ENCODE assay signal across 11 cellular contexts in the genomic region with DNA sequence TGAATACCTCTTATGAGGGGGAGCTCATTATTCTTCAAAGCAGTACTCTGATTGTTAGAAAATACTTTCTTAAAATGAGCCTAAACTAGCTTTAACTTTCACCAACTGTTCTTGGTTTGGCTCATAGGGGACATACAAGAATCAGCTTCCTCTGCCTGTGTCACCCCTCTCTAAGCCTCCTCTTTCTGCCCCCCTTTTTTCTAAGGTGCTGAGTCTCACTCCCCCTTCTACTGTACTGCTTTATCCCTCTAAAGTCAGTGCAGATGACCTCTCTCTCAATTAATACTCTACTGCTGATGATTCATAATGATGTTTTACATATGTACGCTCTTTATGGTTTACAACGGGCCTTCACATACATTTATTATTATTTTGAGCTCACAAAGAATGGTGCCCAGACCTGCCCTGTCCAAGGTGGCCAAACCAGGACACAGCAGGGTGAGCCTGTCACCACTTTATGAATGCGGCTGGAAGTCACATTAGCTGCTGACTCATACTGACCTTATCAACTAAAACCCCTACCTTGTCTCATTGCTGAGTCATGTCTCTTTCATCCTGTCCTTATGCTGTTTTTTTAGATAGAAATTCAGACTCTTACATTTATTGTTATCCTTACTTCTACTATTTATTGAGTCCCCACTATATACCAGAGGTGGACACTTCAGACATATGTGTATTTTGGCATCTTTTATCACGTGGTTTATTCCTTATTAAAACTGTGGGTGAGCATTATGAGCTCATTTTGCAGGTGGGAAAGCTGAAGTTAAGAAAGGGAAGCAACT.
DNase-seq lines count a peak whose midpoint lies in the region; ATAC-seq, FAIRE-seq and TF ChIP-seq lines count a peak whose summit lies in the region.
"Had no signal": no experiment of that assay in that cellular context is flagged by ENCODE, and none has a peak within 500 bp of the region (broad histone marks: within the 10 kb centered on the region; RNA-seq: fewer than 3 reads in every experiment).

No MANE protein-coding gene starts in this region.

- H3K36me3 ChIP-seq in heart left ventricle (no peaks in the 10 kb centered on the region), left ventricle myocardium inferior (no peaks in the 10 kb centered on the region), bronchial epithelial cell (ENCODE audit: control insufficient read depth, insufficient read depth, low read length) (no peaks in the 10 kb centered on the region)
- H3K36me3 ChIP-seq: gastrocnemius medialis had no signal

- WGBS in heart left ventricle, 4 donors = 31 to 59% (median 48%) methylated on average over 4 of the region's 4 CpGs

- H3K9me3 ChIP-seq in heart left ventricle (no peaks in the 10 kb centered on the region), left ventricle myocardium inferior (replicated peaks) (peaks cover 3% of the 10 kb centered on the region)
- H3K9me3 ChIP-seq: gastrocnemius medialis, psoas muscle had no signal

- no peaks in the 10 kb centered on the region for H3K9me3 Mint-ChIP-seq in stimulated activated effector memory CD8-positive, alpha-beta T cell treated with anti-CD3 and anti-CD28 coated beads, Interleukin-12 subunit alpha, Interleukin-12 subunit beta, amount 100 ng/mL, for 72 hours

- H3K4me3 ChIP-seq in heart left ventricle (no peak overlapping the region), left ventricle myocardium inferior (no peak overlapping the region), bronchial epithelial cell (ENCODE audit: low read depth, low read length) (no peak overlapping the region)
- H3K4me3 ChIP-seq: gastrocnemius medialis, psoas muscle had no signal

- intact Hi-C loops in heart left ventricle (cut with DNase I) (no loop called here), left ventricle myocardium inferior (cut with micrococcal nuclease) (no loop called here)

- H3K27ac Mint-ChIP-seq in stimulated activated effector memory CD8-positive, alpha-beta T cell treated with anti-CD3 and anti-CD28 coated beads, Interleukin-12 subunit alpha, Interleukin-12 subunit beta, amount 100 ng/mL, for 72 hours = peak overlapping the region; percentile 11

- no peak overlapping the region for H3K4me3 Mint-ChIP-seq in stimulated activated effector memory CD8-positive, alpha-beta T cell treated with anti-CD3 and anti-CD28 coated beads, Interleukin-12 subunit alpha, Interleukin-12 subunit beta, amount 100 ng/mL, for 72 hours

- no peak for FAIRE-seq in bronchial epithelial cell (lab: Jason Lieb, UNC)

- H3K27me3 ChIP-seq in heart left ventricle (peaks cover 0 to 8% (median 0%) of the 10 kb centered on the region in 9 donors), left ventricle myocardium inferior (ENCODE audit: low read depth) (peaks cover 22% of the 10 kb centered on the region), bronchial epithelial cell (ENCODE audit: control insufficient read depth, insufficient read depth, low read length) (no peaks in the 10 kb centered on the region)

- DNase-seq in heart left ventricle (no peak), left ventricle myocardium inferior (no peak), LHCN-M2 (ENCODE audit: low read depth) (peak; percentile 44), bronchial epithelial cell (ENCODE audit: low read depth) (peak; percentile 87), NCI-H2227 treated with DMSO at 0.1 percent for 48 hours (lab: John Stamatoyannopoulos, UW) (no peak), NCI-H2196 (lab: John Stamatoyannopoulos, UW; ENCODE audit: unreplicated experiment) (no peak)
- peak in 1 of 2 donors; percentile 49 for DNase-seq in stimulated activated effector memory CD8-positive, alpha-beta T cell treated with anti-CD3 and anti-CD28 coated beads, Interleukin-12 subunit alpha, Interleukin-12 subunit beta, amount 100 ng/mL, for 72 hours (ENCODE audit: low spot score in 2 of 2)
- DNase-seq: gastrocnemius medialis; psoas muscle; stimulated activated naive CD4-positive, alpha-beta T cell treated with Interleukin-2 at 50 U/mL for 16 hours had no signal

- no peak for TF ChIP-seq CTCF in heart left ventricle (IDR thresholded peaks at IDR 0.05)
- TF ChIP-seq CTCF in left ventricle myocardium inferior (IDR thresholded peaks at IDR 0.05; ENCODE audit: borderline replicate concordance) = no peak
- TF ChIP-seq CTCF in bronchial epithelial cell (IDR thresholded peaks at IDR 0.05; ENCODE audit: insufficient read depth, low read length, severe bottlenecking) = no peak

- ATAC-seq in heart left ventricle (peak in 3 of 4 donors; percentile 65 to 79 (median 68)), HG02798 (IDR thresholded peaks at IDR 0.05; ENCODE audit: poor library complexity, unreplicated experiment) (no peak)
- ATAC-seq in stimulated activated effector memory CD8-positive, alpha-beta T cell treated with anti-CD3 and anti-CD28 coated beads, Interleukin-12 subunit alpha, Interleukin-12 subunit beta, amount 100 ng/mL, for 72 hours = peak; percentile 91
- ATAC-seq: gastrocnemius medialis, psoas muscle had no signal

- H3K27ac ChIP-seq in heart left ventricle (no peak overlapping the region), left ventricle myocardium inferior (replicated peaks) (no peak overlapping the region)
- H3K27ac ChIP-seq: gastrocnemius medialis, psoas muscle had no signal

- H3K36me3 Mint-ChIP-seq in stimulated activated effector memory CD8-positive, alpha-beta T cell treated with anti-CD3 and anti-CD28 coated beads, Interleukin-12 subunit alpha, Interleukin-12 subunit beta, amount 100 ng/mL, for 72 hours = no peaks in the 10 kb centered on the region

- H3K4me1 ChIP-seq in heart left ventricle (no peaks in the 10 kb centered on the region), left ventricle myocardium inferior (no peaks in the 10 kb centered on the region)
- H3K4me1 ChIP-seq: gastrocnemius medialis, psoas muscle had no signal

- H3K4me1 Mint-ChIP-seq in stimulated activated effector memory CD8-positive, alpha-beta T cell treated with anti-CD3 and anti-CD28 coated beads, Interleukin-12 subunit alpha, Interleukin-12 subunit beta, amount 100 ng/mL, for 72 hours = peaks cover 7% of the 10 kb centered on the region

- no peak for TF ChIP-seq POLR2A in heart left ventricle (IDR thresholded peaks at IDR 0.05)

Comparison
In these comparisons a context has a peak if more than half of its experiments do, and no peak if none do; other contexts are left out.
1. DNase-seq: peak in LHCN-M2 (single experiment) and bronchial epithelial cell (single experiment); none in heart left ventricle (0 of 5), left ventricle myocardium inferior (single experiment), NCI-H2227 treated with DMSO at 0.1 percent for 48 hours (single experiment) and NCI-H2196 (single experiment).